ENCODE assay signal across 12 cellular contexts in genomic region chr2:239802101-239802649, GRCh38.
"Had no signal": no experiment of that assay in that cellular context is flagged by ENCODE, and none has a peak within 500 bp of the region (broad histone marks: within the 10 kb centered on the region; RNA-seq: fewer than 3 reads in every experiment).

No MANE protein-coding gene starts in this region.

- H3K27ac Mint-ChIP-seq: activated naive CD8-positive, alpha-beta T cell treated with anti-CD3 and anti-CD28 coated beads, Interleukin-2, amount 50 U/mL, for 24 hours; stimulated activated naive B cell treated with anti-CD40 and anti-IgM and Interleukin-4, amounts not matched to agents 10 μg/mL and 1 μg/mL and 100 μg/mL, for 72 hours; T-helper 1 cell treated with Interleukin-12 subunit alpha and Interleukin-12 subunit beta and Interleukin-4 antibody, amounts not matched to agents 30 μg/mL and 1 μg/mL, for 36 hours had no signal

- ATAC-seq: activated naive CD8-positive, alpha-beta T cell treated with anti-CD3 and anti-CD28 coated beads, Interleukin-2, amount 50 U/mL, for 24 hours; gastrocnemius medialis; stimulated activated naive B cell treated with anti-CD40 and anti-IgM and Interleukin-4, amounts not matched to agents 10 μg/mL and 1 μg/mL and 100 μg/mL, for 72 hours had no signal

- H3K4me1 ChIP-seq: ascending aorta, colonic mucosa, gastrocnemius medialis had no signal

- DNase-seq: activated naive CD4-positive, alpha-beta T cell treated with Interleukin-2 at 50 U/mL for 16 hours; activated naive CD8-positive, alpha-beta T cell treated with anti-CD3 and anti-CD28 coated beads, Interleukin-2, amount 50 U/mL, for 24 hours; colonic mucosa; effector CD8-positive, alpha-beta T cell; gastrocnemius medialis; kidney; retina; stimulated activated naive B cell treated with anti-CD40 and anti-IgM and Interleukin-4, amounts not matched to agents 10 μg/mL and 1 μg/mL and 100 μg/mL, for 72 hours had no signal

- H3K36me3 ChIP-seq: ascending aorta, colonic mucosa, gastrocnemius medialis had no signal

- H3K4me3 ChIP-seq: ascending aorta, colonic mucosa, gastrocnemius medialis, smooth muscle cell had no signal

- H3K4me3 Mint-ChIP-seq: activated naive CD8-positive, alpha-beta T cell treated with anti-CD3 and anti-CD28 coated beads, Interleukin-2, amount 50 U/mL, for 24 hours; neural crest cell; stimulated activated naive B cell treated with anti-CD40 and anti-IgM and Interleukin-4, amounts not matched to agents 10 μg/mL and 1 μg/mL and 100 μg/mL, for 72 hours; T-helper 1 cell treated with Interleukin-12 subunit alpha and Interleukin-12 subunit beta and Interleukin-4 antibody, amounts not matched to agents 30 μg/mL and 1 μg/mL, for 36 hours had no signal

- H3K36me3 Mint-ChIP-seq: stimulated activated naive B cell treated with anti-CD40 and anti-IgM and Interleukin-4, amounts not matched to agents 10 μg/mL and 1 μg/mL and 100 μg/mL, for 72 hours had no signal

- H3K9me3 Mint-ChIP-seq: T-helper 1 cell treated with Interleukin-12 subunit alpha and Interleukin-12 subunit beta and Interleukin-4 antibody, amounts not matched to agents 30 μg/mL and 1 μg/mL, for 36 hours had no signal

- H3K9me3 ChIP-seq: ascending aorta, colonic mucosa, gastrocnemius medialis had no signal

- H3K27ac ChIP-seq: ascending aorta, colonic mucosa, gastrocnemius medialis had no signal

- H3K27me3 ChIP-seq: ascending aorta, colonic mucosa had no signal

- H3K4me1 Mint-ChIP-seq: activated naive CD8-positive, alpha-beta T cell treated with anti-CD3 and anti-CD28 coated beads, Interleukin-2, amount 50 U/mL, for 24 hours; stimulated activated naive B cell treated with anti-CD40 and anti-IgM and Interleukin-4, amounts not matched to agents 10 μg/mL and 1 μg/mL and 100 μg/mL, for 72 hours had no signal
